In the genomic region with DNA sequence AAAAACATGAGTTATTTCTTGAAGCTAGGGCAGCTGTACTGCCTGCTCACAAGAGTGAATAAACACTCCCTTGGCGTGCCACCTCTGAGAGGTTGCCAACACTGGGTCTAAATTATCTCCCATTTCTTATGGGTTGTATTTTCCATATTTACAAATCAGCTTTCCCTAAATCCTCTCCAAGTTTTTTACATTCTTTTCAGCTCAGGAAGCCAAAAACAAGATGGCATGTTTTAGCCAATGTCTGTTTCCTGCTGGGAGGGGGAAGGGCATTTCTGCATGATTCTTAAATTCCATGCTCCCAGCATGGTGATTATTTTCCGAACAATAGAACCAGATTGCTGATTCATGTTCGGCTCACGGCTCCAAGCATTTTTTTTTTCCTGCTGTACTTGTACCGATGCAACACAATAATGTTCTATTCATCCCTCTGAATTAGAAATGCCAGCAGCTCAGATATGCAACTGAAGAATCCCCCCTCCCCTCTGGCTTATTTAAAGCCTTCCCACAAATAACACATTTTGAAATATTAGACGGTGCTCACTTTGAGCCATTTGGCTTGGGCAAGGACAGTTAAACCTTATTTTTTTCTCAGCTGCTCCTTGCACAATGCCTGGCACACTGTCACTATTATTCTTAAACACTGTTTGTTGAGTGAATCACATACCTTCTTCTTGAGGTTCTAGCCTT, we compare ENCODE assay signal across 10 cellular contexts.
DNase-seq lines count a peak whose midpoint lies in the region; ATAC-seq and TF ChIP-seq lines count a peak whose summit lies in the region.
"Had no signal": no experiment of that assay in that cellular context is flagged by ENCODE, and none has a peak within 500 bp of the region (broad histone marks: within the 10 kb centered on the region; RNA-seq: fewer than 3 reads in every experiment).

No MANE protein-coding gene starts in this region.

- H3K36me3 Mint-ChIP-seq in endodermal cell (ENCODE audit: low read depth): no peaks in the 10 kb centered on the region
- no peaks in the 10 kb centered on the region for H3K36me3 Mint-ChIP-seq in neural crest cell (ENCODE audit: low read depth)
- no peaks in the 10 kb centered on the region for H3K36me3 Mint-ChIP-seq in activated CD4-positive, alpha-beta T cell treated with anti-CD3 and anti-CD28 coated beads, Interleukin-2, amount 10 ng/mL, durations not matched to agents 7 days and 5 days (ENCODE audit: low read depth)
- H3K36me3 Mint-ChIP-seq: activated naive CD8-positive, alpha-beta T cell had no signal

- in situ Hi-C loops in Caki2 (cut with HindIII; ENCODE audit: low pct_unique_long_range_greater_than_20kb, low sequenced_read_pairs): no loop called here

- no peak overlapping the region for H3K4me3 ChIP-seq in endodermal cell (ENCODE audit: low read length)

- H3K4me3 Mint-ChIP-seq in endodermal cell: no peak overlapping the region
- H3K4me3 Mint-ChIP-seq in neural crest cell: no peak overlapping the region
- no peak overlapping the region for H3K4me3 Mint-ChIP-seq in activated CD4-positive, alpha-beta T cell treated with anti-CD3 and anti-CD28 coated beads, Interleukin-2, amount 10 ng/mL, durations not matched to agents 7 days and 5 days
- H3K4me3 Mint-ChIP-seq: activated naive CD8-positive, alpha-beta T cell had no signal

- POLR2A ChIA-PET in activated CD4-positive, alpha-beta T cell treated with anti-CD3 and anti-CD28 coated beads, Interleukin-2, amount 10 ng/mL, durations not matched to agents 7 days and 5 days (lab: Charles Lee): no interaction called here

- H3K36me3 ChIP-seq in endodermal cell (ENCODE audit: control insufficient read depth, insufficient read depth, low read length): no peaks in the 10 kb centered on the region

- H3K4me1 ChIP-seq in endodermal cell (ENCODE audit: control insufficient read depth, insufficient read depth, low read length): no peaks in the 10 kb centered on the region

- peak overlapping the region; percentile 12 for H3K27ac ChIP-seq in endodermal cell (ENCODE audit: low read depth, low read length)
- H3K27ac ChIP-seq: HL-60 had no signal

- no peak for ATAC-seq in GM21423 (IDR thresholded peaks at IDR 0.05; ENCODE audit: unreplicated experiment)

- H3K9me3 Mint-ChIP-seq in endodermal cell (no peaks in the 10 kb centered on the region), neural crest cell (peaks cover 2% of the 10 kb centered on the region)
- H3K9me3 Mint-ChIP-seq in activated CD4-positive, alpha-beta T cell treated with anti-CD3 and anti-CD28 coated beads, Interleukin-2, amount 10 ng/mL, durations not matched to agents 7 days and 5 days: no peaks in the 10 kb centered on the region

- H3K27me3 ChIP-seq in endodermal cell (ENCODE audit: control insufficient read depth, insufficient read depth, low read length, poor library complexity, severe bottlenecking): no peaks in the 10 kb centered on the region

- no peaks in the 10 kb centered on the region for H3K27me3 Mint-ChIP-seq in endodermal cell (ENCODE audit: insufficient read depth)
- no peaks in the 10 kb centered on the region for H3K27me3 Mint-ChIP-seq in neural crest cell (ENCODE audit: low read depth)
- H3K27me3 Mint-ChIP-seq in activated CD4-positive, alpha-beta T cell treated with anti-CD3 and anti-CD28 coated beads, Interleukin-2, amount 10 ng/mL, durations not matched to agents 7 days and 5 days: peaks cover 6% of the 10 kb centered on the region
- H3K27me3 Mint-ChIP-seq: activated naive CD8-positive, alpha-beta T cell had no signal

- DNase-seq in Caki2 (ENCODE audit: low read depth) (peak; percentile 43), NCI-H446 (lab: John Stamatoyannopoulos, UW) (peak; percentile 57 to 80), endodermal cell (no peak), neural crest cell (ENCODE audit: low read depth, low spot score) (no peak), RKO (ENCODE audit: low spot score) (no peak), SKM-1 (lab: John Stamatoyannopoulos, UW; ENCODE audit: unreplicated experiment) (no peak)
- no peak for DNase-seq in activated CD4-positive, alpha-beta T cell treated with anti-CD3 and anti-CD28 coated beads, Interleukin-2, amount 10 ng/mL, durations not matched to agents 7 days and 5 days

- no peak overlapping the region for H3K9ac ChIP-seq in endodermal cell (ENCODE audit: extremely low read depth, low read length, poor library complexity, severe bottlenecking)

- H3K9me3 ChIP-seq in endodermal cell (ENCODE audit: control insufficient read depth, low read length): no peaks in the 10 kb centered on the region

- CTCF ChIA-PET in activated CD4-positive, alpha-beta T cell treated with anti-CD3 and anti-CD28 coated beads, Interleukin-2, amount 10 ng/mL, durations not matched to agents 7 days and 5 days (lab: Charles Lee): interaction anchor here (0.7 kb wide), 1 partner anchor 177 kb away, joined by 4 read pairs; no protein-coding TSS in a partner anchor

- H3K4me1 Mint-ChIP-seq in endodermal cell (peaks cover 5% of the 10 kb centered on the region), neural crest cell (peaks cover 27% of the 10 kb centered on the region)
- H3K4me1 Mint-ChIP-seq in activated CD4-positive, alpha-beta T cell treated with anti-CD3 and anti-CD28 coated beads, Interleukin-2, amount 10 ng/mL, durations not matched to agents 7 days and 5 days: no peaks in the 10 kb centered on the region

- 80 to 82% methylated on average over 6 of the region's 6 CpGs for WGBS in endodermal cell (ENCODE audit: insufficient coverage in 1 of 2, insufficient read length in 1 of 2), 2 experiments

- H3K27ac Mint-ChIP-seq in endodermal cell (no peak overlapping the region), neural crest cell (ENCODE audit: unreplicated experiment) (peak overlapping the region; percentile 36)
- H3K27ac Mint-ChIP-seq in activated CD4-positive, alpha-beta T cell treated with anti-CD3 and anti-CD28 coated beads, Interleukin-2, amount 10 ng/mL, durations not matched to agents 7 days and 5 days: no peak overlapping the region
- H3K27ac Mint-ChIP-seq: activated naive CD8-positive, alpha-beta T cell had no signal

- TF ChIP-seq CTCF in endodermal cell (conservative IDR thresholded peaks at IDR 0.05) (no peak), neural crest cell (conservative IDR thresholded peaks at IDR 0.05) (no peak)

Comparison
In these comparisons a context has a peak if more than half of its experiments do, and no peak if none do; other contexts are left out.
1. DNase-seq: peak in Caki2 (single experiment) and NCI-H446 (2 of 2); none in endodermal cell (single experiment), neural crest cell (single experiment), RKO (single experiment), SKM-1 (single experiment) and activated CD4-positive, alpha-beta T cell treated with anti-CD3 and anti-CD28 coated beads, Interleukin-2, amount 10 ng/mL, durations not matched to agents 7 days and 5 days (single experiment).